29 cellular contexts compared by ENCODE assay signal in genomic region chr4:122129061-122129460, GRCh38.
"Had no signal": no experiment of that assay in that cellular context is flagged by ENCODE, and none has a peak within 500 bp of the region (broad histone marks: within the 10 kb centered on the region; RNA-seq: fewer than 3 reads in every experiment).

No MANE protein-coding gene starts in this region.

- H3K36me3 Mint-ChIP-seq: brain had no signal

- H3K36me3 ChIP-seq: ascending aorta, SJSA1 had no signal

- DNase-seq: activated B cell treated with CpG ODN at 0.5 μM for 24 hours; activated CD4-positive, alpha-beta T cell treated with anti-CD3 and anti-CD28 coated beads for 1 hour; activated CD8-positive, alpha-beta memory T cell treated with anti-CD3 and anti-CD28 coated beads for 24 hours; activated effector memory CD4-positive, alpha-beta T cell treated with Interleukin-2 at 50 U/mL for 16 hours; activated naive CD4-positive, alpha-beta T cell treated with anti-CD3 and anti-CD28 coated beads for 36 hours; activated T-cell treated with anti-CD3 and anti-CD28 coated beads, Interleukin-2, amount 50 U/mL, for 72 hours; amniotic stem cell; cortex of kidney; IMR-90; KG1; NCI-H1092 treated with DMSO at 0.1 percent for 48 hours; NCI-H1417 treated with DMSO at 0.1 percent for 48 hours; NCI-H1694; NCI-H2029 treated with DMSO at 0.1 percent for 48 hours; NCI-H345; NCI-H510A; NCI-H69; NK-92 treated with Interleukin-12 subunit alpha and Interleukin-12 subunit beta, amount 100 ng/mL, for 24 hours; PC-3; SHP77; SW 1271; T1000 had no signal

- H3K9me3 ChIP-seq: ascending aorta, SJSA1 had no signal

- H3K27me3 ChIP-seq: ascending aorta, SJSA1 had no signal

- H3K4me3 ChIP-seq: ascending aorta, SJSA1 had no signal

- H3K27me3 Mint-ChIP-seq: activated B cell treated with CpG ODN at 0.5 μM for 24 hours; brain; central memory CD8-positive, alpha-beta T cell had no signal

- H3K4me1 ChIP-seq: ascending aorta, SJSA1 had no signal

- H3K9me3 Mint-ChIP-seq: activated B cell treated with CpG ODN at 0.5 μM for 24 hours had no signal

- H3K4me1 Mint-ChIP-seq: activated B cell treated with CpG ODN at 0.5 μM for 24 hours, brain had no signal

- FAIRE-seq: RCC 7860, TTC549 had no signal

- H3K4me3 Mint-ChIP-seq: activated B cell treated with CpG ODN at 0.5 μM for 24 hours; activated naive CD4-positive, alpha-beta T cell treated with anti-CD3 and anti-CD28 coated beads for 36 hours; brain; central memory CD8-positive, alpha-beta T cell had no signal

- H3K27ac ChIP-seq: ascending aorta, SJSA1 had no signal

- ATAC-seq: PC-3, SK-N-SH treated with all-trans-retinoic acid at 6 μM for 48 hours had no signal

- H3K27ac Mint-ChIP-seq: activated B cell treated with CpG ODN at 0.5 μM for 24 hours; activated naive CD4-positive, alpha-beta T cell treated with anti-CD3 and anti-CD28 coated beads for 36 hours; brain had no signal
